Comparison of ENCODE assay signal across 15 cellular contexts in genomic region chr1:228744918-228745317, GRCh38. TPM values are rescaled to one million over a fixed set of nuclear protein-coding genes. Genes with fewer than 3 reads are reported as not detected.
DNase-seq lines count a peak whose midpoint lies in the region; ATAC-seq, FAIRE-seq and TF ChIP-seq lines count a peak whose summit lies in the region.
"Had no signal": no experiment of that assay in that cellular context is flagged by ENCODE, and none has a peak within 500 bp of the region (broad histone marks: within the 10 kb centered on the region; RNA-seq: fewer than 3 reads in every experiment).

No MANE protein-coding gene starts in this region.

- no peak overlapping the region for H3K9ac ChIP-seq in Karpas-422 (ENCODE audit: low read length)
- no peak overlapping the region for H3K9ac ChIP-seq in K562 (ENCODE audit: insufficient read depth in 1 of 2, low read depth in 2 of 2, low read length in 2 of 2)
- no peak overlapping the region for H3K9ac ChIP-seq in PC-3 (ENCODE audit: low read length)

- H3K36me3 ChIP-seq in Karpas-422 (ENCODE audit: insufficient read depth, low read length), result no peaks in the 10 kb centered on the region
- H3K36me3 ChIP-seq in K562 (ENCODE audit: control insufficient read depth, insufficient read depth, low read length), result no peaks in the 10 kb centered on the region
- H3K36me3 ChIP-seq in PC-3 (ENCODE audit: low read depth, low read length), result no peaks in the 10 kb centered on the region
- H3K36me3 ChIP-seq: HAP-1 had no signal

- H3K4me1 Mint-ChIP-seq in nephron progenitor cell, result peaks cover 21% of the 10 kb centered on the region

- H3K27me3 Mint-ChIP-seq in nephron progenitor cell (ENCODE audit: low read depth, poor library complexity), result peaks cover 9% of the 10 kb centered on the region

- H3K27ac Mint-ChIP-seq in nephron progenitor cell, result peak overlapping the region; percentile 52

- H3K4me1 ChIP-seq in Karpas-422 (ENCODE audit: low read length) (no peaks in the 10 kb centered on the region; the same call in 1 of the 2 replicates), K562 (replicated peaks in 1 of 2; ENCODE audit: control insufficient read depth in 2 of 2, insufficient read depth in 2 of 2, low read length in 2 of 2) (no peaks in the 10 kb centered on the region), PC-3 (ENCODE audit: insufficient read depth, low read length) (no peaks in the 10 kb centered on the region)
- H3K4me1 ChIP-seq: HAP-1 had no signal

- TF ChIP-seq POLR2A in K562 (conservative IDR thresholded peaks at IDR 0.05), result no peak

- no peak overlapping the region for H3K4me3 ChIP-seq in Karpas-422 (ENCODE audit: low read length)
- no peak overlapping the region for H3K4me3 ChIP-seq in K562
- no peak overlapping the region for H3K4me3 ChIP-seq in dorsolateral prefrontal cortex
- H3K4me3 ChIP-seq in PC-3 (ENCODE audit: low read length), result no peak overlapping the region
- H3K4me3 ChIP-seq: GM12878, HAP-1 had no signal

- no peak overlapping the region for H3K4me3 Mint-ChIP-seq in nephron progenitor cell
- H3K4me3 Mint-ChIP-seq: CD8-positive, alpha-beta memory T cell had no signal

- no peak for FAIRE-seq in K562 (lab: Jason Lieb, UNC)
- FAIRE-seq: GM12878, GM18507, H1 had no signal

- H3K79me2 ChIP-seq in Karpas-422 (ENCODE audit: low read length), result no peaks in the 10 kb centered on the region
- no peaks in the 10 kb centered on the region for H3K79me2 ChIP-seq in K562 (ENCODE audit: control insufficient read depth, insufficient read depth, low read length)
- no peaks in the 10 kb centered on the region for H3K79me2 ChIP-seq in PC-3 (ENCODE audit: low read length)

- H3K4me2 ChIP-seq in Karpas-422 (ENCODE audit: low read depth, low read length, poor library complexity, severe bottlenecking) (peak overlapping the region; percentile 23), K562 (ENCODE audit: insufficient read depth, low read length) (no peak overlapping the region), PC-3 (ENCODE audit: low read length) (no peak overlapping the region)

- H3K9me3 ChIP-seq in Karpas-422 (ENCODE audit: low read length) (no peaks in the 10 kb centered on the region), K562 (replicated peaks; ENCODE audit: control insufficient read depth, insufficient read depth, low read depth, low read length) (no peaks in the 10 kb centered on the region), PC-3 (ENCODE audit: low read length) (no peaks in the 10 kb centered on the region)
- H3K9me3 ChIP-seq: Caco-2, HAP-1 had no signal

- BruUV-seq in K562 (replicated peaks; lab: Mats Ljungman, UMichigan) (no TSS peak), PC-3 (replicated peaks; lab: Mats Ljungman, UMichigan) (no TSS peak)

- no peak for TF ChIP-seq EP300 in K562 (IDR thresholded peaks at IDR 0.05; ENCODE audit: low read length)

- H3K9me3 Mint-ChIP-seq in nephron progenitor cell, result no peaks in the 10 kb centered on the region
- H3K9me3 Mint-ChIP-seq: CD8-positive, alpha-beta memory T cell had no signal

- peak; percentile 47 for DNase-seq in Karpas-422
- peak in 3 of 4 experiments; percentile 22 to 44 (median 40) for DNase-seq in K562 (ENCODE audit: extremely low read depth in 1 of 4, low spot score in 3 of 4)
- DNase-seq in nephron progenitor cell, result no peak
- DNase-seq in stimulated activated naive CD8-positive, alpha-beta T cell treated with anti-CD3 and anti-CD28 coated beads, Interleukin-15, Interleukin-2, amounts not matched to agents 100 U/mL and 50 U/mL, for 24 hours, result no peak
- DNase-seq in dorsolateral prefrontal cortex, result no peak
- DNase-seq in PC-3, result no peak
- DNase-seq: Caco-2; CD8-positive, alpha-beta memory T cell; DMS53 had no signal

- no peak for TF ChIP-seq RAD21 in K562 (CRISPR knock-in tag; conservative IDR thresholded peaks at IDR 0.05 in 1 of 2, IDR thresholded peaks at IDR 0.05 in 1 of 2)

- WGBS in K562 (ENCODE audit: insufficient coverage, low coverage, missing lambda C conversion rate), result 0% methylated on average over 6 of the region's 6 CpGs

- H3F3A ChIP-seq in PC-3 (ENCODE audit: low read length, unreplicated experiment), result no peaks in the 10 kb centered on the region

- H2AFZ ChIP-seq in Karpas-422 (ENCODE audit: low read length), result peak overlapping the region; percentile 83; the same call in 1 of the 2 replicates
- no peak overlapping the region for H2AFZ ChIP-seq in K562 (ENCODE audit: low read depth, low read length)
- H2AFZ ChIP-seq in PC-3 (ENCODE audit: low read length), result no peak overlapping the region

- POLR2A ChIA-PET in K562 (lab: Yijun Ruan, JAX), result no interaction called here
- POLR2A ChIA-PET in PC-3 (lab: Charles Lee; ENCODE audit: unreplicated experiment), result no interaction called here

- CTCF ChIA-PET in K562 (lab: Yijun Ruan, JAX; ENCODE audit: low intra/inter-chr PET ratio), result no interaction called here
- CTCF ChIA-PET in PC-3 (lab: Charles Lee), result no interaction called here

- ATAC-seq in K562, result peak; percentile 88
- ATAC-seq in stimulated activated naive CD8-positive, alpha-beta T cell treated with anti-CD3 and anti-CD28 coated beads, Interleukin-15, Interleukin-2, amounts not matched to agents 100 U/mL and 50 U/mL, for 24 hours, result no peak
- no peak for ATAC-seq in PC-3
- ATAC-seq in GM21515 (IDR thresholded peaks at IDR 0.05; ENCODE audit: unreplicated experiment), result no peak
- ATAC-seq: GM12878 had no signal

- intact Hi-C loops in K562 (cut with micrococcal nuclease), result no loop called here
- intact Hi-C loops in dorsolateral prefrontal cortex (cut with DNase I), result no loop called here
- intact Hi-C loops in PC-3 (cut with micrococcal nuclease), result no loop called here

- no peaks in the 10 kb centered on the region for H3K9me1 ChIP-seq in K562 (ENCODE audit: control insufficient read depth, insufficient read depth, low read length)

- in situ Hi-C loops in K562 (cut with MboI), result no loop called here

- H3K9me2 ChIP-seq in Karpas-422 (replicated peaks; ENCODE audit: insufficient read depth, low read length) (no peaks in the 10 kb centered on the region), PC-3 (replicated peaks; ENCODE audit: low read length) (no peaks in the 10 kb centered on the region)

- H3K27ac ChIP-seq in Karpas-422 (ENCODE audit: low read length) (no peak overlapping the region), K562 (ENCODE audit: extremely low read depth, low read depth, low read length) (no peak overlapping the region), dorsolateral prefrontal cortex (peak overlapping the region in 2 of 59 donors; percentile 1 to 8), PC-3 (ENCODE audit: low read length) (no peak overlapping the region)

- H4K20me1 ChIP-seq in Karpas-422 (ENCODE audit: insufficient read depth, low read depth, low read length) (no peaks in the 10 kb centered on the region), K562 (replicated peaks; ENCODE audit: control insufficient read depth, insufficient read depth, low read length) (no peaks in the 10 kb centered on the region), PC-3 (ENCODE audit: low read length) (no peaks in the 10 kb centered on the region)

- H3K36me3 Mint-ChIP-seq in nephron progenitor cell (ENCODE audit: low read depth), result peaks cover 53% of the 10 kb centered on the region

- TF ChIP-seq CTCF in K562 (IDR thresholded peaks at IDR 0.05 in 2 of 3, conservative IDR thresholded peaks at IDR 0.05 in 1 of 3; ENCODE audit: insufficient read depth in 2 of 3, low read depth in 1 of 3, low read length in 3 of 3) (no peak), nephron progenitor cell (IDR thresholded peaks at IDR 0.05) (no peak), dorsolateral prefrontal cortex (IDR thresholded peaks at IDR 0.05 in 54 of 56, conservative IDR thresholded peaks at IDR 0.05 in 2 of 56; ENCODE audit: low read depth in 1 of 56, partially characterized antibody in 56 of 56) (no peak), PC-3 (conservative IDR thresholded peaks at IDR 0.05; ENCODE audit: low read depth, low read length) (no peak)

- no peaks in the 10 kb centered on the region for H3K27me3 ChIP-seq in Karpas-422 (ENCODE audit: low read length)
- peaks cover 8 to 16% of the 10 kb centered on the region in 2 experiments; a peak in 4 of 5 replicates for H3K27me3 ChIP-seq in K562 (ENCODE audit: control insufficient read depth in 2 of 2, insufficient read depth in 2 of 2, low read length in 2 of 2)
- H3K27me3 ChIP-seq in dorsolateral prefrontal cortex, result no peaks in the 10 kb centered on the region
- peaks cover 76% of the 10 kb centered on the region for H3K27me3 ChIP-seq in PC-3 (ENCODE audit: low read length)

RNA-seq across cellular contexts. Expression of gene RHOU, which starts 9.6 kb away (rescaled TPM):
- 0.04 TPM in 1 of 2 replicates, not detected in the other for total RNA-seq in Karpas-422 (2014; rRNA removed; shearing (Covaris generic); ENCODE audit: low replicate concordance)
- total RNA-seq in K562 (2011; cell fraction: chromatin; rRNA removed; ENCODE audit: low replicate concordance), result not detected in 2 replicates
- not detected in 2 replicates for total RNA-seq in K562 (2011; cell fraction: nucleolus; rRNA removed)
- not detected in 2 replicates for total RNA-seq in K562 (2011; cell fraction: nucleoplasm; rRNA removed)
- not detected in 2 replicates for total RNA-seq in K562 (2014; rRNA removed)
- not detected in 2 replicates for total RNA-seq in K562 (2014; rRNA removed; fragmentation: Illumina TruSeq; extraction: Trizol)
- total RNA-seq in K562 (2015; rRNA removed; fragmentation: Illumina TruSeq; extraction: Trizol), result not detected in 2 replicates
- 0.04 and 0.07 TPM in 2 replicates for total RNA-seq in K562 (2021)
- not detected in 2 replicates for polyA plus RNA-seq in K562 (2011; rRNA removed)
- polyA plus RNA-seq in K562 (2011; cell fraction: cytosol; rRNA removed), result 0.03 TPM in 1 of 2 replicates, not detected in the other
- polyA plus RNA-seq in K562 (2011; cell fraction: nucleus; rRNA removed), result not detected in 2 replicates
- not detected in 2 replicates for polyA plus RNA-seq in K562 (2012)
- polyA plus RNA-seq in K562 (2014; fragmentation: Illumina TruSeq; extraction: Trizol), result not detected in 2 replicates
- not detected for polyA plus RNA-seq in K562 (2014; fragmentation: Nextera tagmentation; extraction: Ambion mirVana)
- polyA plus RNA-seq in K562 (2014; rRNA removed), result not detected in 2 replicates
- not detected in 2 replicates for polyA minus RNA-seq in K562 (2011; rRNA and poly(A)+ RNA removed)
- not detected in 2 replicates for polyA minus RNA-seq in K562 (2011; cell fraction: cytosol; rRNA and poly(A)+ RNA removed)
- polyA minus RNA-seq in K562 (2011; cell fraction: nucleus; rRNA and poly(A)+ RNA removed), result not detected in 2 replicates
- 100 to 1,000 TPM in 7 of 120 experiments, 10 to 100 TPM in 113; 15.0 to 156 (median 44.0) TPM for total RNA-seq in dorsolateral prefrontal cortex
- total RNA-seq in PC-3 (2014; rRNA removed), result 0.17 and 0.26 TPM in 2 replicates
- total RNA-seq: GM12878, HT1080 had no signal
- polyA plus RNA-seq: GM12878 had no signal

Comparison
In these comparisons a context has a peak if more than half of its experiments do, and no peak if none do; other contexts are left out.
1. DNase-seq: peak in Karpas-422 (single experiment) and K562 (3 of 4); none in nephron progenitor cell (single experiment), stimulated activated naive CD8-positive, alpha-beta T cell treated with anti-CD3 and anti-CD28 coated beads, Interleukin-15, Interleukin-2, amounts not matched to agents 100 U/mL and 50 U/mL, for 24 hours (single experiment), dorsolateral prefrontal cortex (0 of 10) and PC-3 (single experiment).
2. RNA of gene RHOU, which starts 9.6 kb away (total RNA-seq): 15.0 to 156 TPM in dorsolateral prefrontal cortex; 0.17 to 0.26 TPM in PC-3, 0.04 TPM in Karpas-422 and 0.04 to 0.07 TPM in K562; every median in the first group is over 10 times any median in the second.